In genomic region chr16:2251281-2252111, GRCh38 we compare ENCODE assay signal across 8 cellular contexts. TPM values are rescaled to one million over a fixed set of nuclear protein-coding genes. Genes with fewer than 3 reads are reported as not detected.
DNase-seq lines count a peak whose midpoint lies in the region; ATAC-seq and TF ChIP-seq lines count a peak whose summit lies in the region.

Gene ECI1 (minus strand): TSS chr16:2251587. CDS start chr16:2251566, 21 bp downstream.

- CTCF ChIA-PET in activated CD4-positive, alpha-beta T cell treated with anti-CD3 and anti-CD28 coated beads for 36 hours (lab: Charles Lee) = interaction anchor here (0.7 to 1.5 kb wide), 5 partner anchors 11 to 236 kb away, joined by 3 to 10 read pairs (median 5); no protein-coding TSS in a partner anchor

- H3K4me1 Mint-ChIP-seq in activated CD4-positive, alpha-beta T cell treated with anti-CD3 and anti-CD28 coated beads for 36 hours = peaks cover 5% of the 10 kb centered on the region

- in situ Hi-C loops in GM18951 (cut with MboI; ENCODE audit: low sequenced_read_pairs, unreplicated experiment) = no loop called here

- peaks cover 48% of the 10 kb centered on the region for H3K36me3 Mint-ChIP-seq in activated CD4-positive, alpha-beta T cell treated with anti-CD3 and anti-CD28 coated beads for 36 hours (ENCODE audit: low read depth)

- peak within 1 kb of the TSS; percentile 90 for H3K27ac Mint-ChIP-seq in activated CD4-positive, alpha-beta T cell treated with anti-CD3 and anti-CD28 coated beads for 36 hours

- H3K27me3 Mint-ChIP-seq in activated CD4-positive, alpha-beta T cell treated with anti-CD3 and anti-CD28 coated beads for 36 hours = no peaks in the 10 kb centered on the region

- peak within 1 kb of the TSS; percentile 90 for H3K4me3 Mint-ChIP-seq in activated CD4-positive, alpha-beta T cell treated with anti-CD3 and anti-CD28 coated beads for 36 hours

- ATAC-seq in HG03196 (IDR thresholded peaks at IDR 0.05; ENCODE audit: unreplicated experiment) = peak; percentile 85
- ATAC-seq in activated CD4-positive, alpha-beta T cell treated with anti-CD3 and anti-CD28 coated beads for 36 hours = peak; percentile 87

- POLR2A ChIA-PET in activated CD4-positive, alpha-beta T cell treated with anti-CD3 and anti-CD28 coated beads for 36 hours (lab: Charles Lee) = interaction anchor here (0.5 to 2.4 kb wide), 10 partner anchors 8 to 503 kb away, joined by 3 to 27 read pairs (median 4); partner anchors contain the start of genes PGP and TRAF7

- intact Hi-C loops in activated CD4-positive, alpha-beta T cell treated with anti-CD3 and anti-CD28 coated beads for 36 hours (cut with DNase I, micrococcal nuclease) = loop anchor here (1.0 to 5.0 kb wide), 11 partner anchors 12 to 228 kb away; partner anchors contain the start of genes E4F1 (in 2 of the 2), RNPS1 (in 2 of the 2), ABCA3 (in 1 of the 2) and CCNF (in 1 of the 2)

- no peaks in the 10 kb centered on the region for H3K9me3 Mint-ChIP-seq in activated CD4-positive, alpha-beta T cell treated with anti-CD3 and anti-CD28 coated beads for 36 hours (ENCODE audit: low read depth)

- DNase-seq in AG20443 (ENCODE audit: low spot score) (peak; percentile 100), NCI-H446 treated with DMSO at 0.1 percent for 48 hours (lab: John Stamatoyannopoulos, UW) (peak; percentile 67), kidney tubule cell (ENCODE audit: low spot score) (peak; percentile 97)
- peak; percentile 92 for DNase-seq in activated CD4-positive, alpha-beta T cell treated with anti-CD3 and anti-CD28 coated beads for 36 hours
- DNase-seq in stimulated activated CD4-positive, alpha-beta T cell treated with anti-CD3 and anti-CD28 coated beads, Interleukin-1b, Interleukin-23, amount 100 ng/mL, for 24 hours (ENCODE audit: low read depth in 4 of 4, low spot score in 1 of 4) = peak; percentile 45 to 87 (median 58)

- H3K27ac ChIP-seq in cingulate gyrus (ENCODE audit: low read depth, low read length) = peak within 1 kb of the TSS; percentile 92

- peak; percentile 94 for TF ChIP-seq POLR2A in GM18951 (IDR thresholded peaks at IDR 0.05; ENCODE audit: extremely low read depth, insufficient read depth, insufficient read length)

RNA-seq across cellular contexts. Expression of gene ECI1, which starts in this region (rescaled TPM):
- 10 to 100 TPM; 23.0 to 41.0 TPM for total RNA-seq in activated CD4-positive, alpha-beta T cell treated with anti-CD3 and anti-CD28 coated beads for 36 hours

Comparison
In these comparisons a context has a peak if more than half of its experiments do, and no peak if none do; other contexts are left out.
1. Peak in every context shown above with its lines: DNase-seq, ATAC-seq and H3K27ac ChIP-seq.